In the genomic region with DNA sequence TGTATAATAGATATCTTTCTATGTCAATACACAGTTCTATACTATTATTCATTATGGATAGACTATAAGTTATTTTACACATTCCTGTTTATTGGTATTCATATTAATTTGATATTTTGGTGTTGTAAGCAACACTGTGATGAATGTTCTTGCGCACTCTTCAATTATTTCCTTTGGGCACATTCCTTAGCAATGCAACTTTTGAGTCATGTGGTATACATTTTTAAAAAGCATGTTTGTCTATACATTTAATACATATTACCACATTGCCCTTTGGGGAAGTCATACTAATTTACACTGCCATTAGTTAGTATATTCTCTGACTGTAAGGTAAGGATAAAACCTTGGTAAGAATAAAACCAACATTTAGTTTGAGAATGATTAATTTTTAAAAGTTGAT, we compare ENCODE assay signal across 8 cellular contexts. TPM values are rescaled to one million over a fixed set of nuclear protein-coding genes. Genes with fewer than 3 reads are reported as not detected.
"Had no signal": no experiment of that assay in that cellular context is flagged by ENCODE, and none has a peak within 500 bp of the region (broad histone marks: within the 10 kb centered on the region; RNA-seq: fewer than 3 reads in every experiment).

No MANE protein-coding gene starts in this region.

- FAIRE-seq: GM12878, GM12891, GM12892, GM18507, GM19239 had no signal

- H3K4me3 ChIP-seq: GM12878 had no signal

- DNase-seq: GDM1, GF-D8 had no signal

RNA-seq across cellular contexts. Expression of a gene that starts 21.0 kb away (rescaled TPM):
- total RNA-seq: G401 had no signal
